ENCODE assay signal across 11 cellular contexts in genomic region chr16:17459903-17460521, GRCh38. TPM values are rescaled to one million over a fixed set of nuclear protein-coding genes. Genes with fewer than 3 reads are reported as not detected.
DNase-seq lines count a peak whose midpoint lies in the region; ATAC-seq, FAIRE-seq and TF ChIP-seq lines count a peak whose summit lies in the region.
"Had no signal": no experiment of that assay in that cellular context is flagged by ENCODE, and none has a peak within 500 bp of the region (broad histone marks: within the 10 kb centered on the region; RNA-seq: fewer than 3 reads in every experiment).

No MANE protein-coding gene starts in this region.

- H3K27ac ChIP-seq in SU-DHL-6 (ENCODE audit: low read depth, low read length) (peak overlapping the region; percentile 92), SJCRH30 (no peak overlapping the region), esophagus squamous epithelium (peak overlapping the region in 2 of 4 donors; percentile 12 to 18), prostate gland (no peak overlapping the region)
- H3K27ac ChIP-seq: PC-9 had no signal

- peak overlapping the region; percentile 37 for H3K4me3 ChIP-seq in SU-DHL-6 (ENCODE audit: insufficient read depth, low read length, poor library complexity, severe bottlenecking)
- H3K4me3 ChIP-seq in skeletal muscle satellite cell (ENCODE audit: low read length): no peak overlapping the region
- H3K4me3 ChIP-seq in SJCRH30: no peak overlapping the region
- H3K4me3 ChIP-seq in esophagus squamous epithelium: no peak overlapping the region
- no peak overlapping the region for H3K4me3 ChIP-seq in prostate gland
- H3K4me3 ChIP-seq: PC-9 had no signal

- no peaks in the 10 kb centered on the region for H4K20me1 ChIP-seq in SU-DHL-6 (ENCODE audit: low read depth, low read length)

- peak; percentile 51 for FAIRE-seq in GM19239 (lab: Jason Lieb, UNC)
- FAIRE-seq: urothelium cell line had no signal

- intact Hi-C loops in esophagus squamous epithelium (cut with DNase I): loop anchor here (10.0 kb wide), 1 partner anchor 595 kb away; no protein-coding TSS in a partner anchor
- intact Hi-C loops in prostate gland (cut with DNase I): loop anchor here (10.0 kb wide), 2 partner anchors 155 to 595 kb away; no protein-coding TSS in a partner anchor

- H3K4me1 ChIP-seq in skeletal muscle satellite cell (ENCODE audit: control insufficient read depth, insufficient read depth, low read length) (peaks cover 16% of the 10 kb centered on the region), SJCRH30 (no peaks in the 10 kb centered on the region), esophagus squamous epithelium (peaks cover 7 to 23% (median 12%) of the 10 kb centered on the region in 3 donors), prostate gland (replicated peaks) (no peaks in the 10 kb centered on the region)

- H3K27me3 ChIP-seq in SU-DHL-6 (ENCODE audit: low read length): no peaks in the 10 kb centered on the region
- H3K27me3 ChIP-seq in skeletal muscle satellite cell (ENCODE audit: control insufficient read depth, insufficient read depth, low read length): no peaks in the 10 kb centered on the region
- H3K27me3 ChIP-seq in SJCRH30: no peaks in the 10 kb centered on the region; the same call in 1 of the 2 replicates
- H3K27me3 ChIP-seq in esophagus squamous epithelium: no peaks in the 10 kb centered on the region
- no peaks in the 10 kb centered on the region for H3K27me3 ChIP-seq in prostate gland (replicated peaks; ENCODE audit: insufficient read depth)

- H3K9ac ChIP-seq in SU-DHL-6 (ENCODE audit: low read length) (peak overlapping the region; percentile 52), skeletal muscle satellite cell (ENCODE audit: low read depth, low read length) (no peak overlapping the region)

- WGBS in esophagus squamous epithelium, 2 donors: 48 to 55% methylated on average over 12 of the region's 12 CpGs
- 23% methylated on average over 12 of the region's 12 CpGs for WGBS in prostate gland

- TF ChIP-seq CTCF in SU-DHL-6 (IDR thresholded peaks at IDR 0.05; ENCODE audit: insufficient read depth, low read length, poor library complexity, severe bottlenecking): no peak
- no peak for TF ChIP-seq CTCF in esophagus squamous epithelium (IDR thresholded peaks at IDR 0.05)
- TF ChIP-seq CTCF in prostate gland (IDR thresholded peaks at IDR 0.05): no peak

- peaks cover 45% of the 10 kb centered on the region for H3F3A ChIP-seq in SU-DHL-6 (ENCODE audit: insufficient read depth)

- H3K79me2 ChIP-seq in SU-DHL-6 (ENCODE audit: insufficient read depth, low read length): peaks cover 73% of the 10 kb centered on the region

- no peak overlapping the region for H2AFZ ChIP-seq in SU-DHL-6 (ENCODE audit: low read depth, low read length, severe bottlenecking)
- H2AFZ ChIP-seq: PC-9 had no signal

- H3K9me3 ChIP-seq in SU-DHL-6 (ENCODE audit: insufficient read depth, low read length) (no peaks in the 10 kb centered on the region), skeletal muscle satellite cell (replicated peaks; ENCODE audit: low read length) (no peaks in the 10 kb centered on the region), SJCRH30 (replicated peaks) (no peaks in the 10 kb centered on the region), esophagus squamous epithelium (no peaks in the 10 kb centered on the region), prostate gland (no peaks in the 10 kb centered on the region)

- peaks cover 10% of the 10 kb centered on the region for H3K36me3 ChIP-seq in SU-DHL-6 (ENCODE audit: low read length)
- peaks cover 3% of the 10 kb centered on the region for H3K36me3 ChIP-seq in skeletal muscle satellite cell (ENCODE audit: insufficient read depth, low read length)
- H3K36me3 ChIP-seq in SJCRH30: no peaks in the 10 kb centered on the region
- H3K36me3 ChIP-seq in esophagus squamous epithelium: no peaks in the 10 kb centered on the region
- H3K36me3 ChIP-seq in prostate gland: no peaks in the 10 kb centered on the region

- peak overlapping the region; percentile 75 for H3K4me2 ChIP-seq in SU-DHL-6 (ENCODE audit: low read depth, low read length, poor library complexity, severe bottlenecking)
- peak overlapping the region; percentile 32 for H3K4me2 ChIP-seq in skeletal muscle satellite cell (ENCODE audit: low read length)
- H3K4me2 ChIP-seq: PC-9 had no signal

- ATAC-seq in HG02885 (IDR thresholded peaks at IDR 0.05; ENCODE audit: poor library complexity, unreplicated experiment): peak; percentile 65

- DNase-seq in GM19239 (ENCODE audit: insufficient read length, low spot score): no peak
- no peak for DNase-seq in SJCRH30
- no peak for DNase-seq in esophagus squamous epithelium (lab: John Stamatoyannopoulos, UW)
- DNase-seq in prostate gland (ENCODE audit: low spot score): no peak
- DNase-seq: activated CD8-positive, alpha-beta memory T cell treated with anti-CD3 and anti-CD28 coated beads, Interleukin-2, amount 50 U/mL, for 4 hours; NCI-H1417 treated with DMSO at 0.1 percent for 48 hours; PC-9 had no signal

- no peaks in the 10 kb centered on the region for H3K9me2 ChIP-seq in SU-DHL-6 (replicated peaks; ENCODE audit: insufficient read depth, low read length)

- TF ChIP-seq POLR2A in esophagus squamous epithelium (IDR thresholded peaks at IDR 0.05) (no peak), prostate gland (IDR thresholded peaks at IDR 0.05) (no peak)

RNA-seq across cellular contexts. Expression of gene XYLT1, which starts 10.7 kb away (rescaled TPM):
- 32.4 and 34.7 TPM in 2 replicates for total RNA-seq in skeletal muscle satellite cell (2012; rRNA removed)
- total RNA-seq in SJCRH30 (2014; rRNA removed; shearing (Covaris generic)): under 0.01 and 0.03 TPM in 2 replicates
- total RNA-seq in esophagus squamous epithelium (10 to 100 TPM in 2 of 4 donors, 1 to 10 TPM in 2; 6.6 to 17.2 (median 10.0) TPM), prostate gland (10 to 100 TPM in 1 of 2 donors, 1 to 10 TPM in 1; 5.1 to 19.3 TPM)
